Comparison of ENCODE assay signal across 18 cellular contexts in the genomic region with DNA sequence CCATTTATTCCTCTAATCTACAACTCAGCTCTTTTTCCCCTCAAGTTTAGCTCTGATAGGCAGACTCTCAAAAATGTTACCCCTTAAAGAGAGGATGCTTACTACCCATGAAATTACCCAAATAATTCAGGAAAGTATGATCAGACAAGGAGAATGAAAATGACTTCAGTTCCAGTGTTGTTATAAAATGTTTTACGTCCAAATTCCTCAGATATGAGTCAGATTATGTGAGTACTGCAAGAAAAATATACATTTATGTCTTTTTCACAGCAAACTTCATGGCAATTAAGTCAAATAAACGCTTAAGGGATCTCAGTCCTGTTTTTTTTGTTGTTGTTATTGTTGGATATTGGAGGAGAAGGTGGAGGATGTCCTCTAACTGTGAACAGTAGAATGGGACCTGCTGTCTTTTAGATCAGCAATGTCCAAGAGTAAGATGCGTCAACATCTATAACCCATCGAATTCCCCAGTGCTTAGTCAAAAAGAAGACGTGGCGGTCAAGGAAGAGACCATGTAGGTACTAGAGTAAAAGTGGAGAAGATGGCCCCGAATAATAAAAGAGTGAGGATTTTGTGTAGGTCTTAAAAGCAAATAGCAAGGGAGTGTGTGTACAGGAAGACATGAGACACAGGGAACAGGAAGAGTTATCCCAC.
DNase-seq lines count a peak whose midpoint lies in the region; ATAC-seq and TF ChIP-seq lines count a peak whose summit lies in the region.
"Had no signal": no experiment of that assay in that cellular context is flagged by ENCODE, and none has a peak within 500 bp of the region (broad histone marks: within the 10 kb centered on the region; RNA-seq: fewer than 3 reads in every experiment).

No MANE protein-coding gene starts in this region.

- DNase-seq in HFFc6 (peak; percentile 68), amniotic epithelial cell (ENCODE audit: low read depth) (peak; percentile 45), fibroblast of peridontal ligament (ENCODE audit: extremely low read depth) (peak; percentile 67), smooth muscle cell (lab: John Stamatoyannopoulos, UW; ENCODE audit: unreplicated experiment) (no peak), posterior cingulate gyrus (no peak)
- DNase-seq: activated naive CD4-positive, alpha-beta T cell treated with anti-CD3 and anti-CD28 coated beads for 36 hours; CD4-positive, alpha-beta T cell; esophagus squamous epithelium; KG1; left cardiac atrium; NCI-H1105; NCI-H69; retina; stimulated activated naive CD4-positive, alpha-beta T cell treated with Interleukin-2 at 50 U/mL for 16 hours had no signal

- H3K36me3 Mint-ChIP-seq in HFFc6 (ENCODE audit: low read depth): peaks cover 4% of the 10 kb centered on the region; the same call in 1 of the 2 replicates

- no peaks in the 10 kb centered on the region for H3K27me3 ChIP-seq in smooth muscle cell (ENCODE audit: low read depth)
- H3K27me3 ChIP-seq: tibial nerve had no signal

- H3K4me2 ChIP-seq in smooth muscle cell: peak overlapping the region; percentile 4
- H3K4me2 ChIP-seq: PC-9 had no signal

- no peaks in the 10 kb centered on the region for H3K36me3 ChIP-seq in smooth muscle cell (ENCODE audit: low read depth)
- H3K36me3 ChIP-seq: esophagus squamous epithelium, tibial nerve had no signal

- intact Hi-C loops in posterior cingulate gyrus (cut with DNase I): no loop called here

- peak overlapping the region; percentile 35 for H3K4me3 Mint-ChIP-seq in HFFc6
- H3K4me3 Mint-ChIP-seq: activated naive CD4-positive, alpha-beta T cell treated with anti-CD3 and anti-CD28 coated beads for 36 hours; CD4-positive, alpha-beta T cell had no signal

- H4K20me1 ChIP-seq in smooth muscle cell (ENCODE audit: low read depth): no peaks in the 10 kb centered on the region

- H3K4me1 Mint-ChIP-seq in HFFc6 (ENCODE audit: low read depth): peaks cover 90% of the 10 kb centered on the region

- ATAC-seq in GM18867 (IDR thresholded peaks at IDR 0.05; ENCODE audit: unreplicated experiment) (no peak), GM18498 (IDR thresholded peaks at IDR 0.05; ENCODE audit: unreplicated experiment) (no peak)
- ATAC-seq: left cardiac atrium had no signal

- H3K9me3 Mint-ChIP-seq in HFFc6: no peaks in the 10 kb centered on the region
- H3K9me3 Mint-ChIP-seq: activated naive CD4-positive, alpha-beta T cell treated with anti-CD3 and anti-CD28 coated beads for 36 hours; CD4-positive, alpha-beta T cell had no signal

- WGBS in smooth muscle cell (ENCODE audit: low lambda C conversion rate): 77% methylated on average over 7 of the region's 7 CpGs

- H3K27me3 Mint-ChIP-seq in HFFc6 (ENCODE audit: insufficient read depth): no peaks in the 10 kb centered on the region; the same call in 1 of the 2 replicates

- H3K79me2 ChIP-seq in smooth muscle cell (ENCODE audit: low read depth): no peaks in the 10 kb centered on the region

- no peaks in the 10 kb centered on the region for H3K9me3 ChIP-seq in smooth muscle cell (replicated peaks; ENCODE audit: low read depth)
- H3K9me3 ChIP-seq: esophagus squamous epithelium, tibial nerve had no signal

- H3K27ac ChIP-seq in smooth muscle cell (ENCODE audit: low read depth): no peak overlapping the region
- H3K27ac ChIP-seq: esophagus squamous epithelium, PC-9, tibial nerve had no signal

- no peak overlapping the region for H2AFZ ChIP-seq in smooth muscle cell (ENCODE audit: low read depth)
- H2AFZ ChIP-seq: PC-9 had no signal

- TF ChIP-seq CTCF in HFFc6 (IDR thresholded peaks at IDR 0.05): no peak
- TF ChIP-seq CTCF in smooth muscle cell (IDR thresholded peaks at IDR 0.05; ENCODE audit: borderline replicate concordance, insufficient read depth, poor library complexity, severe bottlenecking): no peak

- no peaks in the 10 kb centered on the region for H3F3A ChIP-seq in smooth muscle cell (ENCODE audit: low read depth)

- H3K9ac ChIP-seq in smooth muscle cell (ENCODE audit: low read depth): no peak overlapping the region

- H3K27ac Mint-ChIP-seq in HFFc6: peak overlapping the region; percentile 74
- H3K27ac Mint-ChIP-seq: activated naive CD4-positive, alpha-beta T cell treated with anti-CD3 and anti-CD28 coated beads for 36 hours; CD4-positive, alpha-beta T cell had no signal

- H3K4me1 ChIP-seq in smooth muscle cell (ENCODE audit: low read depth): no peaks in the 10 kb centered on the region
- H3K4me1 ChIP-seq: esophagus squamous epithelium had no signal

- no peak overlapping the region for H3K4me3 ChIP-seq in smooth muscle cell
- H3K4me3 ChIP-seq: esophagus squamous epithelium, PC-9, tibial nerve had no signal

Comparison
In these comparisons a context has a peak if more than half of its experiments do, and no peak if none do; other contexts are left out.
1. DNase-seq: peak in HFFc6 (single experiment), amniotic epithelial cell (single experiment) and fibroblast of peridontal ligament (single experiment); none in smooth muscle cell (single experiment) and posterior cingulate gyrus (0 of 10).